1 cellular context compared by ENCODE assay signal in the genomic region with DNA sequence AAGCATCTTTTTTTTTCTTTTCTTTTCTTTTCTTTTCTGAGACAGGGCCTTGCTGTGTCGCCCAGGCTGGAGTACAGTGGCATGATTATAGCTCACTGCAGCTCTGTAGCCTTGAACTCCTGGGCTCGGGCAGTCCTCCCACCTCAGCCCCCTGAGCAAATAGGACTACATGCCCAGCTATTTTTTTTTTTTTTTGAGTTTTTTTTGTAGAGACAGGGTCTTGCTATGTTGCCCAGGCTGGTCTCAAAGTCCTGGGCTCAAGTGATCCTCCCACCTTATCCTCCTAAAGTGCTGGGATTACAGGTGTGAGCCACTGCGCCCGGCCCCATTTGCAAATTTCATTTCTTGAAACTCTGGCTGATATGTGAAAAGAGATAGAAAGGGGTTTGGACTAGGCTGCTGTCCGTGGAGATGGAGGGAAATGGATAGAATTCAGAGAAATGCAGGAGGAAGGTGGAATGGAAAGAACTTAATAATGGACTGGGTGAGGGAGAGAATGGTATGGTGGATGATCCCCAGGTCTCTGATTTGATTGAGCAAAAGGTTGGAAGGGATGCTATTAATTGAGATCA.
TF ChIP-seq lines count a peak whose summit lies in the region.

No MANE protein-coding gene starts in this region.

TF ChIP-seq in IMR-90, 13 proteins besides CTCF, POLR2A, EP300 and RAD21:
- TF ChIP-seq RFX5 (IDR thresholded peaks at IDR 0.05; ENCODE audit: low read depth, low read length) (no peak), NFE2L2 (IDR thresholded peaks at IDR 0.05; ENCODE audit: low read depth, low read length) (no peak), CEBPB (IDR thresholded peaks at IDR 0.05; ENCODE audit: low read depth, low read length) (no peak), MAZ (IDR thresholded peaks at IDR 0.05; ENCODE audit: borderline replicate concordance, low read depth, low read length) (no peak)
